In the genomic region with DNA sequence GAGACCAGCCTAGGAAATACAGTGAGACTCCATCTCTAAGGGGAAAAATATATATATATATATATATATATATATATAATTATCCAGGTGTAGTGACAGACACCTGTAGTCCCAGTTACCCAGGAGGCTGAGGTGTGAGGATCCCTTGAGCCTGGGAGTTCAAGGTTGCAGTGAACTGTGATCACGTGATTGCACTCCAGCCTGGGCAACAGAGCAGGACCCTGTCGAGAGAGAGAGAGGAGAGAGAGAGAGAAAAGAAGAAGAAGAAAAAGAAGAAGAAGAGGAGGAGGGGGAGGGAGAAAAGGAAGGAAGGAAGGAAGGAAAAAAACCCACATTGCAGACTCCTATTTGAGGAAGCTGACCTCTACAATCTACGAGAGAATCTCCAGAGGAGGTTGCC, we compare ENCODE assay signal across 2 cellular contexts.
TF ChIP-seq lines count a peak whose summit lies in the region.

No MANE protein-coding gene starts in this region.

TF ChIP-seq in HepG2, 621 proteins besides CTCF, POLR2A, EP300 and RAD21:
- TF ChIP-seq RAD51 (IDR thresholded peaks at IDR 0.05; ENCODE audit: borderline replicate concordance) (peak; percentile 62; the same call in 1 of the 2 replicates), ZNF563 (CRISPR knock-in tag; IDR thresholded peaks at IDR 0.05) (no peak)
TF ChIP-seq in HepG2: peak in this region for 1.

TF ChIP-seq in GM12878, 131 proteins besides CTCF, POLR2A, EP300 and RAD21:
- TF ChIP-seq, protein P1, sequence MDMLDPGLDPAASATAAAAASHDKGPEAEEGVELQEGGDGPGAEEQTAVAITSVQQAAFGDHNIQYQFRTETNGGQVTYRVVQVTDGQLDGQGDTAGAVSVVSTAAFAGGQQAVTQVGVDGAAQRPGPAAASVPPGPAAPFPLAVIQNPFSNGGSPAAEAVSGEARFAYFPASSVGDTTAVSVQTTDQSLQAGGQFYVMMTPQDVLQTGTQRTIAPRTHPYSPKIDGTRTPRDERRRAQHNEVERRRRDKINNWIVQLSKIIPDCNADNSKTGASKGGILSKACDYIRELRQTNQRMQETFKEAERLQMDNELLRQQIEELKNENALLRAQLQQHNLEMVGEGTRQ (IDR thresholded peaks at IDR 0.05; ENCODE audit: borderline replicate concordance, low read depth, low read length), result no peak
- TF ChIP-seq RELA (IDR thresholded peaks at IDR 0.05; ENCODE audit: borderline replicate concordance, partially characterized antibody) (no peak), ZBTB11 (CRISPR knock-in tag; IDR thresholded peaks at IDR 0.05) (no peak), ASH2L (IDR thresholded peaks at IDR 0.05; ENCODE audit: borderline replicate concordance, low read depth) (no peak), ZNF217 (IDR thresholded peaks at IDR 0.05) (no peak), NFIC (IDR thresholded peaks at IDR 0.05; ENCODE audit: low read depth, low read length) (no peak), MTA3 (IDR thresholded peaks at IDR 0.05; ENCODE audit: borderline replicate concordance, low read length) (no peak), SMAD1 (IDR thresholded peaks at IDR 0.05; ENCODE audit: low read depth, partially characterized antibody) (no peak), MEF2B (IDR thresholded peaks at IDR 0.05; ENCODE audit: partially characterized antibody, poor library complexity, severe bottlenecking) (no peak), SREBF2 (IDR thresholded peaks at IDR 0.05; ENCODE audit: low read length) (no peak), ZBTB33 (IDR thresholded peaks at IDR 0.05) (no peak), CHD1 (IDR thresholded peaks at IDR 0.05; ENCODE audit: low read depth, low read length) (no peak), RAD51 (IDR thresholded peaks at IDR 0.05) (peak; percentile 72), NR2F1 (conservative IDR thresholded peaks at IDR 0.05) (no peak), RB1 (IDR thresholded peaks at IDR 0.05; ENCODE audit: borderline replicate concordance) (no peak), BHLHE40 (IDR thresholded peaks at IDR 0.05; ENCODE audit: borderline replicate concordance in 1 of 2, low read depth in 2 of 2, low read length in 1 of 2) (peak in 1 of 2 experiments; percentile 19; a peak in 1 of 4 replicates), POU2F2 (IDR thresholded peaks at IDR 0.05; ENCODE audit: borderline replicate concordance, low read depth, low read length) (no peak)
TF ChIP-seq in GM12878: peak in this region for 2.
